8 cellular contexts compared by ENCODE assay signal in genomic region chr12:56636118-56636674, GRCh38. TPM values are rescaled to one million over a fixed set of nuclear protein-coding genes. Genes with fewer than 3 reads are reported as not detected.
DNase-seq lines count a peak whose midpoint lies in the region; ATAC-seq and TF ChIP-seq lines count a peak whose summit lies in the region.

No MANE protein-coding gene starts in this region.

- H3K36me3 Mint-ChIP-seq in activated T-helper 17 cell treated with anti-CD3 and anti-CD28 coated beads, Interleukin-2, amount 50 U/mL, for 72 hours (ENCODE audit: low read depth), result peaks cover 69% of the 10 kb centered on the region
- H3K36me3 Mint-ChIP-seq in neural progenitor cell, result peaks cover 23% of the 10 kb centered on the region

- H3K9me3 Mint-ChIP-seq in activated T-helper 17 cell treated with anti-CD3 and anti-CD28 coated beads, Interleukin-2, amount 50 U/mL, for 72 hours, result no peaks in the 10 kb centered on the region
- H3K9me3 Mint-ChIP-seq in neural progenitor cell, result no peaks in the 10 kb centered on the region

- no peak overlapping the region for H2AFZ ChIP-seq in neural progenitor cell (replicated peaks)

- H3K27me3 Mint-ChIP-seq in activated T-helper 17 cell treated with anti-CD3 and anti-CD28 coated beads, Interleukin-2, amount 50 U/mL, for 72 hours, result no peaks in the 10 kb centered on the region
- H3K27me3 Mint-ChIP-seq in neural progenitor cell (ENCODE audit: insufficient read depth, low read depth), result peaks cover 8% of the 10 kb centered on the region

- in situ Hi-C loops in KBM-7 (cut with MboI; ENCODE audit: low pct_unique_long_range_greater_than_20kb, low sequenced_read_pairs), result no loop called here

- peak overlapping the region; percentile 88 for H3K4me2 ChIP-seq in neural progenitor cell

- H3K4me3 Mint-ChIP-seq in activated T-helper 17 cell treated with anti-CD3 and anti-CD28 coated beads, Interleukin-2, amount 50 U/mL, for 72 hours, result peak overlapping the region; percentile 83
- peak overlapping the region; percentile 99 for H3K4me3 Mint-ChIP-seq in neural progenitor cell

- peaks cover 43% of the 10 kb centered on the region for H3K79me2 ChIP-seq in neural progenitor cell (ENCODE audit: low read depth)

- H3K4me1 ChIP-seq in neural progenitor cell (peaks cover 32% of the 10 kb centered on the region), stomach smooth muscle (ENCODE audit: control insufficient read depth, insufficient read depth, low read length) (peaks cover 44% of the 10 kb centered on the region)

- DNase-seq in DMS79 (lab: John Stamatoyannopoulos, UW), result peak; percentile 43
- peak; percentile 91 for DNase-seq in KBM-7
- peak; percentile 85 for DNase-seq in RPMI7951 (ENCODE audit: low read depth)
- DNase-seq in fibroblast of the aortic adventitia (ENCODE audit: low read depth), result peak; percentile 84
- peak; percentile 79 for DNase-seq in neural progenitor cell (ENCODE audit: low spot score)

- peaks cover 90% of the 10 kb centered on the region for H3F3A ChIP-seq in neural progenitor cell (ENCODE audit: low read depth)

- no peaks in the 10 kb centered on the region for H3K36me3 ChIP-seq in neural progenitor cell
- H3K36me3 ChIP-seq in stomach smooth muscle (ENCODE audit: control insufficient read depth in 2 of 2, insufficient read depth in 2 of 2, low read length in 2 of 2), result peaks cover 23 to 25% of the 10 kb centered on the region in 2 donors

- H4K20me1 ChIP-seq in neural progenitor cell (ENCODE audit: low read depth), result peaks cover 23% of the 10 kb centered on the region

- H3K4me3 ChIP-seq in fibroblast of the aortic adventitia (ENCODE audit: low read depth, low read length) (peak overlapping the region; percentile 92), neural progenitor cell (peak overlapping the region; percentile 88), stomach smooth muscle (ENCODE audit: low read length in 2 of 2) (peak overlapping the region; percentile 86 to 88)

- H3K27ac ChIP-seq in neural progenitor cell (peak overlapping the region; percentile 53), stomach smooth muscle (ENCODE audit: low read length) (peak overlapping the region; percentile 95)

- H3K27me3 ChIP-seq in neural progenitor cell, result no peaks in the 10 kb centered on the region
- H3K27me3 ChIP-seq in stomach smooth muscle (ENCODE audit: control insufficient read depth in 1 of 2, insufficient read depth in 2 of 2, low read length in 2 of 2), result no peaks in the 10 kb centered on the region

- peak overlapping the region; percentile 98 for H3K27ac Mint-ChIP-seq in activated T-helper 17 cell treated with anti-CD3 and anti-CD28 coated beads, Interleukin-2, amount 50 U/mL, for 72 hours
- H3K27ac Mint-ChIP-seq in neural progenitor cell, result peak overlapping the region; percentile 76

- no peaks in the 10 kb centered on the region for H3K9me3 ChIP-seq in neural progenitor cell (ENCODE audit: low read depth)
- H3K9me3 ChIP-seq in stomach smooth muscle (ENCODE audit: control insufficient read depth in 2 of 2, low read length in 2 of 2), result no peaks in the 10 kb centered on the region

- H3K4me1 Mint-ChIP-seq in activated T-helper 17 cell treated with anti-CD3 and anti-CD28 coated beads, Interleukin-2, amount 50 U/mL, for 72 hours, result peaks cover 27% of the 10 kb centered on the region
- H3K4me1 Mint-ChIP-seq in neural progenitor cell, result peaks cover 63% of the 10 kb centered on the region

- TF ChIP-seq CTCF in fibroblast of the aortic adventitia (IDR thresholded peaks at IDR 0.05; ENCODE audit: insufficient read depth, low read length) (no peak), neural progenitor cell (IDR thresholded peaks at IDR 0.05) (no peak)

- peak; percentile 46 for ATAC-seq in GM21723 (IDR thresholded peaks at IDR 0.05; ENCODE audit: unreplicated experiment)
- peak; percentile 85 for ATAC-seq in activated T-helper 17 cell treated with anti-CD3 and anti-CD28 coated beads, Interleukin-2, amount 50 U/mL, for 72 hours (replicated peaks)

- H3K9ac ChIP-seq in neural progenitor cell (no peak overlapping the region), stomach smooth muscle (ENCODE audit: low read length in 2 of 2) (peak overlapping the region; percentile 79 to 88)

RNA-seq across cellular contexts. Expression of gene BAZ2A, which starts 6.1 kb away (rescaled TPM):
- 9.9 and 19.6 TPM in 2 replicates for total RNA-seq in RPMI7951 (2014; rRNA removed; shearing (Covaris generic))
- total RNA-seq in activated T-helper 17 cell treated with anti-CD3 and anti-CD28 coated beads, Interleukin-2, amount 50 U/mL, for 72 hours, result 100 to 1,000 TPM in 1 of 2 donors, 10 to 100 TPM in 1; 97.8 to 166 TPM
- total RNA-seq in fibroblast of the aortic adventitia (ENCODE audit: low replicate concordance), result 35.0 and 53.4 TPM in 2 replicates
- total RNA-seq in neural progenitor cell (ENCODE audit: low replicate concordance), result 27.1 and 55.1 TPM in 2 replicates

RNA-seq across cellular contexts. Expression of gene ATP5F1B, which starts 9.6 kb away (rescaled TPM):
- total RNA-seq in RPMI7951 (2014; rRNA removed; shearing (Covaris generic)), result 453 and 475 TPM in 2 replicates
- total RNA-seq in activated T-helper 17 cell treated with anti-CD3 and anti-CD28 coated beads, Interleukin-2, amount 50 U/mL, for 72 hours, result 100 to 1,000 TPM; 489 to 941 TPM
- total RNA-seq in fibroblast of the aortic adventitia (ENCODE audit: low replicate concordance) (318 and 385 TPM in 2 replicates), neural progenitor cell (ENCODE audit: low replicate concordance) (558 and 609 TPM in 2 replicates)

RNA-seq across cellular contexts. Expression of gene PTGES3, which starts 51.9 kb away (rescaled TPM):
- 153 and 184 TPM in 2 replicates for total RNA-seq in RPMI7951 (2014; rRNA removed; shearing (Covaris generic))
- 100 to 1,000 TPM; 278 to 391 TPM for total RNA-seq in activated T-helper 17 cell treated with anti-CD3 and anti-CD28 coated beads, Interleukin-2, amount 50 U/mL, for 72 hours
- 51.7 and 129 TPM in 2 replicates for total RNA-seq in fibroblast of the aortic adventitia (ENCODE audit: low replicate concordance)
- total RNA-seq in neural progenitor cell (ENCODE audit: low replicate concordance), result 197 and 298 TPM in 2 replicates

Comparison
In these comparisons a context has a peak if more than half of its experiments do, and no peak if none do; other contexts are left out.
1. Peak in every context shown above with its lines: DNase-seq, ATAC-seq, H3K4me3 ChIP-seq and H3K27ac ChIP-seq.